ENCODE assay signal across 8 cellular contexts in the genomic region with DNA sequence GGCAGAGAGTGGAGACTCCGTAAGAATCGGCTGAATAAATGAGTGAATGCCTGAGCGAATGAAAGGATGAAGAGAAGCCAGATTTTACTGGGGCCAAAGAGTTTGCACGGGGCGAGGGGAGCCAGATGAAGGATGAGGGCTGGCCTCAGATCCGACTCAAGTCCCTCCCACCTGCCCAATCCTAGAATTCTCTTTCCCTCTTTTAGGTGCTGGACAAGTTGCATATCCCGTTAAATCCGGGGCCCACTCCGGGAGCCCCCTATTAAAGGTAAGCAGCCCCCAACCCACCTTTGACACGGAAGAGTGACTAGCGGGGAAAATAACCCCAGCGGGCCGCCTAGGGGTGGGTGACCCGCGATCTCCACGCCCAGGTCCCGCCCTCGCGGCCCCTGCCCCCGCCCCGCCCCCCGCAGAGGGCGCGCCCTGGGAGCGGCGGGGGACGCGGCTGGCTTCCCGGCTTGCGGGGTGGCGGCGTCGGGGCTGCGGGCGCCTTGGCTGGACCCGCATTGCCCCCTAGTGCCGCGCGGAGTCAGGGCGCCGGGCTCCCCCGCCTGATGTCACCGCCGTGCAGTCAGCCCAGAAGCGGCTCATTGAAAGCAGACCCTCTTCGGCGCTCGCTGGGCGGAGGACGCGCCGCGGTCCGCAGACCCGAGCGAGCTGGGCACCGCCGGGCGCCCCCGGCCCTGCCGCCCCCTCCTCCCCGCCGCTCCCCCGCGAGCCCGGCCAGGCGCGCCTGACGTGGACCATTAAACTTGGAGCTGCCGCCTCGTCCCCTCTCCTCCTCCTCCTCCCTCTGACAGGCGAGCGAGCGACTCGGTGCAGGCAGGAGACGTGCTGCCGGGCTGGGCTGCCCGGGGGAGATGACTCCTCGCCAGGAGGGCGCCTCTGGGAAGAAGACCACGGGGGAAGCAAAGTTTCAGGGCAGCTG. TPM values are rescaled to one million over a fixed set of nuclear protein-coding genes. Genes with fewer than 3 reads are reported as not detected.
DNase-seq lines count a peak whose midpoint lies in the region; ATAC-seq and TF ChIP-seq lines count a peak whose summit lies in the region.

A gene (plus strand): TSS at position 570 of the 928 bp plus-strand sequence. CDS start 424 bp downstream, outside the sequence.

- peak; percentile 63 for ATAC-seq in central memory CD8-positive, alpha-beta T cell (replicated peaks; ENCODE audit: extremely low read depth, poor library complexity, severe bottlenecking)
- ATAC-seq in left colon (peak; percentile 84), GM21367 (IDR thresholded peaks at IDR 0.05; ENCODE audit: unreplicated experiment) (no peak)

- H3K27ac ChIP-seq in VCaP, result no peak within 1 kb of the TSS

- H3K4me1 Mint-ChIP-seq in central memory CD8-positive, alpha-beta T cell, result peaks cover 7% of the 10 kb centered on the region

- intact Hi-C loops in left colon (cut with DNase I, micrococcal nuclease), result loop anchor here in 1 of 2 donors (10.0 kb wide), 1 partner anchor 471 kb away; no protein-coding TSS in a partner anchor

- peaks cover 95% of the 10 kb centered on the region for H3K27me3 Mint-ChIP-seq in central memory CD8-positive, alpha-beta T cell

- H3K27ac Mint-ChIP-seq in central memory CD8-positive, alpha-beta T cell (ENCODE audit: low read depth), result no peak within 1 kb of the TSS

- peak; percentile 62 for TF ChIP-seq CTCF in VCaP (conservative IDR thresholded peaks at IDR 0.05)

- H3K9me3 Mint-ChIP-seq in central memory CD8-positive, alpha-beta T cell, result no peaks in the 10 kb centered on the region

- H3K4me3 Mint-ChIP-seq in central memory CD8-positive, alpha-beta T cell, result peak within 1 kb of the TSS; percentile 55

- H3K36me3 Mint-ChIP-seq in central memory CD8-positive, alpha-beta T cell (ENCODE audit: insufficient read depth), result no peaks in the 10 kb centered on the region

- DNase-seq in NCI-H345 (lab: John Stamatoyannopoulos, UW), result peak; percentile 10
- DNase-seq in NCI-H345 treated with DMSO at 0.1 percent for 48 hours (lab: John Stamatoyannopoulos, UW; ENCODE audit: unreplicated experiment), result no peak
- DNase-seq in HuH-7 (ENCODE audit: low spot score), result peak; percentile 64
- no peak for DNase-seq in central memory CD8-positive, alpha-beta T cell (ENCODE audit: low spot score in 2 of 2)
- peak; percentile 53 to 77 for DNase-seq in left colon
- peak; percentile 67 for DNase-seq in stimulated activated CD4-positive, alpha-beta T cell treated with anti-CD3 and anti-CD28 coated beads, Interleukin-2, amount 100 ng/mL, for 24 hours

RNA-seq across cellular contexts. Expression of the gene that starts here (rescaled TPM):
- total RNA-seq in left colon, result 1 to 10 TPM; 1.1 to 2.5 TPM

Comparison
In these comparisons a context has a peak if more than half of its experiments do, and no peak if none do; other contexts are left out.
1. DNase-seq: peak in NCI-H345 (single experiment), HuH-7 (single experiment), left colon (2 of 2) and stimulated activated CD4-positive, alpha-beta T cell treated with anti-CD3 and anti-CD28 coated beads, Interleukin-2, amount 100 ng/mL, for 24 hours (2 of 2); none in NCI-H345 treated with DMSO at 0.1 percent for 48 hours (single experiment) and central memory CD8-positive, alpha-beta T cell (0 of 2).